In the genomic region with DNA sequence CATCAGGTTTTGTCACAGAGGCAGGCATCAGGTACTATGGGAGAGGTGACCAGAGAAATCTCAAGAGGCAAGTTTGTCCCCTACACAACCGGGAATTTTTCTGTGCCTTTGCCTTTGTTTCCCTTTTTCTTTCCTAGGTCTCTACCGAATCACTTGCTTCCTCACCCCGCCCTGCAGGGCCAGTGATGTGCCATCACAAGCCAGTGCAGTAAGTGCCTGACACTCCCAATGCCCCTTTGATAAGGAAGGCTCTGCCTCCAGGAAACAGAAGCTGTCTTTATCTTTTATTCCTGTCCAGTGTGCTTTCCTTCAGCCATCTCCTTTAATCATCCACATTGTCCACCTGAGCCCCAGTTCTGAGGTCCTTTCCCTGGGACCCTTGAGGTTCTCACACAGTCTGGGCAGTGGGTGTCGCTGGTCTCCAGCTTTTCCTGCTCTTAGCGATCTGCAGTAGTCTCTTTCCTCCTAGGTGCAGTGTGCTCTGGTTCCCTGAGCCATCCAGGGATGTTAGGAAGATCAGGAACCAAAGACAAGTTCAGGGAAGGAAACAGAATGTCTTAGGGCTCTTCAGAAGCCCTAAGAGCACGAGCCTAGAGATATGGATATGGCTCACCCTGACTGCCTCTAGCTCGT, we compare ENCODE assay signal across 8 cellular contexts. TPM values are rescaled to one million over a fixed set of nuclear protein-coding genes. Genes with fewer than 3 reads are reported as not detected.
A peak's percentile ranks its signal among the peaks of the same experiment; 100 is the strongest.
DNase-seq lines count a peak whose midpoint lies in the region; ATAC-seq, FAIRE-seq and TF ChIP-seq lines count a peak whose summit lies in the region.

No MANE protein-coding gene starts in this region.

- H3K4me3 ChIP-seq in A549 (no peak overlapping the region), GM12865 (ENCODE audit: low read depth, low read length) (no peak overlapping the region), PC-3 (ENCODE audit: low read length) (no peak overlapping the region)

- H4K20me1 ChIP-seq in PC-3 (ENCODE audit: low read length) = no peaks in the 10 kb centered on the region

- H2AFZ ChIP-seq in PC-3 (ENCODE audit: low read length) = no peak overlapping the region

- CTCF ChIA-PET in A549 (lab: Yijun Ruan, JAX) (interaction anchor here (0.6 to 3.9 kb wide), 11 partner anchors 13 to 176 kb away, joined by 3 to 29 read pairs (median 3); no protein-coding TSS in a partner anchor), PC-3 (lab: Charles Lee) (interaction anchor here (1.1 kb wide), 1 partner anchor 169 kb away, joined by 4 read pairs; no protein-coding TSS in a partner anchor)

- FAIRE-seq in A549 (lab: Jason Lieb, UNC) = no peak

- H3K27ac ChIP-seq in A549 (no peak overlapping the region), PC-3 (ENCODE audit: low read length) (no peak overlapping the region)

- H3K36me3 Mint-ChIP-seq in osteocyte (ENCODE audit: unreplicated experiment) = no peaks in the 10 kb centered on the region

- peak; percentile 87 to 94 for ATAC-seq in A549
- ATAC-seq in PC-3 = peak; percentile 98
- no peak for ATAC-seq in GM21529 (IDR thresholded peaks at IDR 0.05; ENCODE audit: unreplicated experiment)
- ATAC-seq in omental fat pad (ENCODE audit: low FRiP score) = no peak

- no peaks in the 10 kb centered on the region for H3K27me3 ChIP-seq in PC-3 (ENCODE audit: low read length)

- H3K27me3 Mint-ChIP-seq in osteocyte (ENCODE audit: unreplicated experiment) = peaks cover 30% of the 10 kb centered on the region

- TF ChIP-seq POLR2A in A549 (IDR thresholded peaks at IDR 0.05; ENCODE audit: low read length) = no peak
- no peak for TF ChIP-seq POLR2A in erythroblast (IDR thresholded peaks at IDR 0.05; ENCODE audit: low read length)

- no peaks in the 10 kb centered on the region for H3K4me1 ChIP-seq in A549
- peaks cover 19% of the 10 kb centered on the region for H3K4me1 ChIP-seq in PC-3 (ENCODE audit: insufficient read depth, low read length)

- H3K9ac ChIP-seq in PC-3 (ENCODE audit: low read length) = no peak overlapping the region

- H3K79me2 ChIP-seq in PC-3 (ENCODE audit: low read length) = no peaks in the 10 kb centered on the region

- no peaks in the 10 kb centered on the region for H3K36me3 ChIP-seq in PC-3 (ENCODE audit: low read depth, low read length)

- H3K9me2 ChIP-seq in PC-3 (replicated peaks; ENCODE audit: low read length) = no peaks in the 10 kb centered on the region

- intact Hi-C loops in PC-3 (cut with micrococcal nuclease) = loop anchor here (1.0 to 2.0 kb wide), 2 partner anchors 33 to 166 kb away; no protein-coding TSS in a partner anchor

- no peaks in the 10 kb centered on the region for H3K4me1 Mint-ChIP-seq in osteocyte (ENCODE audit: unreplicated experiment)

- H3F3A ChIP-seq in PC-3 (ENCODE audit: low read length, unreplicated experiment) = no peaks in the 10 kb centered on the region

- no TSS peak for BruUV-seq in PC-3 (replicated peaks; lab: Mats Ljungman, UMichigan)

- no peak overlapping the region for H3K4me3 Mint-ChIP-seq in osteocyte (ENCODE audit: unreplicated experiment)

- POLR2A ChIA-PET in A549 (lab: Yijun Ruan, JAX) (no interaction called here), PC-3 (lab: Charles Lee; ENCODE audit: unreplicated experiment) (no interaction called here)

- peak; percentile 13 to 45 for DNase-seq in A549 (ENCODE audit: low read depth in 1 of 2, low spot score in 1 of 2)
- peak; percentile 10 for DNase-seq in GM12865 (ENCODE audit: low read depth)
- peak; percentile 85 for DNase-seq in PC-3
- DNase-seq in erythroblast (lab: John Stamatoyannopoulos, UW) = peak; percentile 19 to 25
- DNase-seq in osteocyte (ENCODE audit: extremely low spot score, unreplicated experiment) = no peak
- no peak for DNase-seq in NCI-H2081 treated with DMSO at 0.1 percent for 48 hours (lab: John Stamatoyannopoulos, UW)
- no peak for DNase-seq in omental fat pad (ENCODE audit: low spot score)

- TF ChIP-seq RAD21 in A549 (conservative IDR thresholded peaks at IDR 0.05 in 1 of 2, IDR thresholded peaks at IDR 0.05 in 1 of 2) = peak; percentile 51 to 69

- H3K4me2 ChIP-seq in A549 = no peak overlapping the region
- H3K4me2 ChIP-seq in PC-3 (ENCODE audit: low read length) = no peak overlapping the region

- TF ChIP-seq CTCF in A549 (IDR thresholded peaks at IDR 0.05) = peak; percentile 36; the same call in 2 of the 3 replicates
- peak; percentile 29 for TF ChIP-seq CTCF in GM12865 (IDR thresholded peaks at IDR 0.05; ENCODE audit: insufficient read depth, low read depth, low read length, missing control alignments)
- TF ChIP-seq CTCF in PC-3 (conservative IDR thresholded peaks at IDR 0.05; ENCODE audit: low read depth, low read length) = peak; percentile 95
- TF ChIP-seq CTCF in osteocyte (IDR thresholded peaks at IDR 0.05) = peak; percentile 57
- TF ChIP-seq CTCF in omental fat pad (IDR thresholded peaks at IDR 0.05) = no peak

- no peaks in the 10 kb centered on the region for H3K9me3 Mint-ChIP-seq in osteocyte (ENCODE audit: unreplicated experiment)

- no peak overlapping the region for H3K27ac Mint-ChIP-seq in osteocyte (ENCODE audit: unreplicated experiment)

- H3K9me3 ChIP-seq in A549 = no peaks in the 10 kb centered on the region
- no peaks in the 10 kb centered on the region for H3K9me3 ChIP-seq in PC-3 (ENCODE audit: low read length)

- WGBS in A549 (ENCODE audit: missing lambda C conversion rate) = 23% methylated on average over 7 of the region's 7 CpGs

- TF ChIP-seq EP300 in A549 (IDR thresholded peaks at IDR 0.05) = no peak

TF ChIP-seq in A549, 52 proteins besides CTCF, POLR2A, EP300 and RAD21:
- no peak for TF ChIP-seq CHD4 (IDR thresholded peaks at IDR 0.05; ENCODE audit: borderline replicate concordance)
- TF ChIP-seq SMC3 (IDR thresholded peaks at IDR 0.05) = peak; percentile 22; the same call in 1 of the 3 replicates
- no peak for TF ChIP-seq TP53 (CRISPR knock-in tag; IDR thresholded peaks at IDR 0.05)
- TF ChIP-seq PHF8 (IDR thresholded peaks at IDR 0.05; ENCODE audit: borderline replicate concordance, low read depth) = no peak

RNA-seq across cellular contexts. Expression of a gene that starts 36.6 kb away (rescaled TPM):
- polyA plus RNA-seq in A549 (2011; rRNA removed) (0.04 TPM in 1 of 2 replicates, not detected in the other), A549 (2017; fragmentation: RNase III; extraction: RNeasy Plus Mini Kit Qiagen cat#74134 plus additional on column Dnase treatment) (not detected in 3 replicates)
- polyA plus RNA-seq in A549 (2012; cell fraction: cytosol; rRNA removed) = not detected in 2 replicates
- polyA plus RNA-seq in A549 (2012; cell fraction: nucleus; rRNA removed) = not detected in 2 replicates
- polyA minus RNA-seq in A549 (2011; rRNA and poly(A)+ RNA removed) = not detected in 2 replicates
- total RNA-seq in PC-3 (2014; rRNA removed) (1.1 and 2.0 TPM in 2 replicates), osteocyte (not detected in 2 replicates), omental fat pad (10 to 100 TPM; 14.2 to 63.2 (median 39.6) TPM)

RNA-seq across cellular contexts. Expression of a gene that starts 53.5 kb away (rescaled TPM):
- polyA plus RNA-seq in A549 (2011; rRNA removed) = 26.2 and 26.5 TPM in 2 replicates
- 6.0 and 8.4 TPM in 2 replicates for polyA plus RNA-seq in A549 (2012; cell fraction: cytosol; rRNA removed)
- 8.9 and 19.0 TPM in 2 replicates for polyA plus RNA-seq in A549 (2012; cell fraction: nucleus; rRNA removed)
- polyA plus RNA-seq in A549 (2017; fragmentation: RNase III; extraction: RNeasy Plus Mini Kit Qiagen cat#74134 plus additional on column Dnase treatment) = 12.4 to 21.7 TPM (median 14.9 TPM) in 3 replicates
- polyA minus RNA-seq in A549 (2011; rRNA and poly(A)+ RNA removed) = 23.4 and 24.8 TPM in 2 replicates
- total RNA-seq in PC-3 (2014; rRNA removed) = 51.2 and 58.2 TPM in 2 replicates
- 12.1 and 12.6 TPM in 2 replicates for total RNA-seq in osteocyte
- 10 to 100 TPM in 1 of 4 donors, 1 to 10 TPM in 3; 2.3 to 15.1 (median 5.9) TPM for total RNA-seq in omental fat pad

Comparison
In these comparisons a context has a peak if more than half of its experiments do, and no peak if none do; other contexts are left out.
1. ATAC-seq: peak in A549 (2 of 2) and PC-3 (single experiment); none in GM21529 (single experiment) and omental fat pad (single experiment).
2. DNase-seq: peak in A549 (2 of 2), GM12865 (single experiment), PC-3 (single experiment) and erythroblast (2 of 2); none in osteocyte (single experiment), NCI-H2081 treated with DMSO at 0.1 percent for 48 hours (single experiment) and omental fat pad (single experiment).
3. CTCF ChIP-seq: peak in A549 (single experiment), GM12865 (single experiment), PC-3 (single experiment) and osteocyte (single experiment); none in omental fat pad (0 of 3).